ENCODE assay signal across 1 cellular context in the genomic region with DNA sequence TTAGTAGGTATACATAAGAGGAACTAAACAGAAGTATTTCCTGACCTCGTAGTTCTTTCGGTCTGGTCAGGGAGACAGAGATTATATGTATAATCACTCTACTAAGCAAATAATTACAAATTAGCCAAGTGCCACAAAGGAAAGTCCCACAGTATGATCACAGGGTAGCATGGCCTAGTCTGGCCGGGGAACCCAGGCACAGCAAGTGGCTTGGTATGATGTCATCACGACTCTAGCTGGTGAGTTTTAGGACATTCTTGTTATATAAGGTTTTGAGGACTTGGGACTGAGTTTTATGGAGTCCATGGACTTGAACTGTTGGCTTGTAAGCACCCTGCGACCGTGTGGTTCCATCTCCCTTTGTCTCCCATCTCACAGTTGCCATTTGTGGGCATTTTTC.
TF ChIP-seq lines count a peak whose summit lies in the region.

No MANE protein-coding gene starts in this region.

TF ChIP-seq in HEK293, 187 proteins besides CTCF, POLR2A, EP300 and RAD21 (continued from another document):
- TF ChIP-seq, protein P1, sequence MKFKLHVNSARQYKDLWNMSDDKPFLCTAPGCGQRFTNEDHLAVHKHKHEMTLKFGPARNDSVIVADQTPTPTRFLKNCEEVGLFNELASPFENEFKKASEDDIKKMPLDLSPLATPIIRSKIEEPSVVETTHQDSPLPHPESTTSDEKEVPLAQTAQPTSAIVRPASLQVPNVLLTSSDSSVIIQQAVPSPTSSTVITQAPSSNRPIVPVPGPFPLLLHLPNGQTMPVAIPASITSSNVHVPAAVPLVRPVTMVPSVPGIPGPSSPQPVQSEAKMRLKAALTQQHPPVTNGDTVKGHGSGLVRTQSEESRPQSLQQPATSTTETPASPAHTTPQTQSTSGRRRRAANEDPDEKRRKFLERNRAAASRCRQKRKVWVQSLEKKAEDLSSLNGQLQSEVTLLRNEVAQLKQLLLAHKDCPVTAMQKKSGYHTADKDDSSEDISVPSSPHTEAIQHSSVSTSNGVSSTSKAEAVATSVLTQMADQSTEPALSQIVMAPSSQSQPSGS (tag by site-specific recombination; IDR thresholded peaks at IDR 0.05; ENCODE audit: low read depth): peak; percentile 42; the same call in 1 of the 2 replicates
- TF ChIP-seq TRIM28 (IDR thresholded peaks at IDR 0.05; ENCODE audit: borderline replicate concordance, low read length): no peak
